16 cellular contexts compared by ENCODE assay signal in genomic region chr4:143701365-143701764, GRCh38. TPM values are rescaled to one million over a fixed set of nuclear protein-coding genes. Genes with fewer than 3 reads are reported as not detected.
DNase-seq lines count a peak whose midpoint lies in the region; ATAC-seq and TF ChIP-seq lines count a peak whose summit lies in the region.
"Had no signal": no experiment of that assay in that cellular context is flagged by ENCODE, and none has a peak within 500 bp of the region (broad histone marks: within the 10 kb centered on the region; RNA-seq: fewer than 3 reads in every experiment).

No MANE protein-coding gene starts in this region.

- H3K4me3 Mint-ChIP-seq in stimulated activated naive CD8-positive, alpha-beta T cell treated with anti-CD3 and anti-CD28 coated beads, Interleukin-15, Interleukin-2, amounts not matched to agents 100 ng/mL and 50 ng/mL, for 24 hours, result peak overlapping the region; percentile 52
- no peak overlapping the region for H3K4me3 Mint-ChIP-seq in activated CD8-positive, alpha-beta T cell treated with anti-CD3 and anti-CD28 coated beads for 36 hours
- H3K4me3 Mint-ChIP-seq in CD4-positive, alpha-beta T cell, result no peak overlapping the region

- H3K9me3 Mint-ChIP-seq in stimulated activated naive CD8-positive, alpha-beta T cell treated with anti-CD3 and anti-CD28 coated beads, Interleukin-15, Interleukin-2, amounts not matched to agents 100 ng/mL and 50 ng/mL, for 24 hours, result no peaks in the 10 kb centered on the region
- H3K9me3 Mint-ChIP-seq in activated CD8-positive, alpha-beta T cell treated with anti-CD3 and anti-CD28 coated beads for 36 hours, result no peaks in the 10 kb centered on the region
- H3K9me3 Mint-ChIP-seq in CD4-positive, alpha-beta T cell, result no peaks in the 10 kb centered on the region

- H3K27me3 Mint-ChIP-seq in stimulated activated naive CD8-positive, alpha-beta T cell treated with anti-CD3 and anti-CD28 coated beads, Interleukin-15, Interleukin-2, amounts not matched to agents 100 ng/mL and 50 ng/mL, for 24 hours, result peaks cover 53% of the 10 kb centered on the region
- H3K27me3 Mint-ChIP-seq in activated CD8-positive, alpha-beta T cell treated with anti-CD3 and anti-CD28 coated beads for 36 hours, result peaks cover 40% of the 10 kb centered on the region
- H3K27me3 Mint-ChIP-seq in CD4-positive, alpha-beta T cell, result peaks cover 64% of the 10 kb centered on the region

- no peak for ATAC-seq in stimulated activated naive CD8-positive, alpha-beta T cell treated with anti-CD3 and anti-CD28 coated beads, Interleukin-15, Interleukin-2, amounts not matched to agents 100 U/mL and 50 U/mL, for 24 hours
- peak; percentile 20 for ATAC-seq in activated CD8-positive, alpha-beta T cell treated with anti-CD3 and anti-CD28 coated beads for 36 hours
- ATAC-seq in left lobe of liver, result no peak
- ATAC-seq in GM18870 (IDR thresholded peaks at IDR 0.05; ENCODE audit: unreplicated experiment), result no peak
- ATAC-seq in CD4-positive, alpha-beta T cell (ENCODE audit: poor library complexity), result no peak

- H3K4me1 Mint-ChIP-seq in stimulated activated naive CD8-positive, alpha-beta T cell treated with anti-CD3 and anti-CD28 coated beads, Interleukin-15, Interleukin-2, amounts not matched to agents 100 ng/mL and 50 ng/mL, for 24 hours (ENCODE audit: low read depth), result peaks cover 17% of the 10 kb centered on the region
- peaks cover 9% of the 10 kb centered on the region for H3K4me1 Mint-ChIP-seq in activated CD8-positive, alpha-beta T cell treated with anti-CD3 and anti-CD28 coated beads for 36 hours (ENCODE audit: low read depth)
- H3K4me1 Mint-ChIP-seq in CD4-positive, alpha-beta T cell (ENCODE audit: low read depth), result peaks cover 9% of the 10 kb centered on the region

- H3K4me1 ChIP-seq in iPS-20b (ENCODE audit: insufficient read depth, low read length), result no peaks in the 10 kb centered on the region
- H3K4me1 ChIP-seq: BLaER1, HAP-1 had no signal

- H3K9me3 ChIP-seq in iPS-20b (ENCODE audit: insufficient read depth, low read depth, low read length), result no peaks in the 10 kb centered on the region
- no peaks in the 10 kb centered on the region for H3K9me3 ChIP-seq in CD4-positive, alpha-beta T cell (ENCODE audit: control insufficient read depth, low read length)
- H3K9me3 ChIP-seq: HAP-1, neutrophil had no signal

- H3K36me3 ChIP-seq in iPS-20b (ENCODE audit: insufficient read depth, low read depth, low read length), result no peaks in the 10 kb centered on the region
- H3K36me3 ChIP-seq: BLaER1, HAP-1, neutrophil had no signal

- POLR2A ChIA-PET in activated CD8-positive, alpha-beta T cell treated with anti-CD3 and anti-CD28 coated beads for 36 hours (lab: Charles Lee), result interaction anchor here (0.6 kb wide), 1 partner anchor 489 kb away, joined by 3 read pairs; no protein-coding TSS in a partner anchor
- POLR2A ChIA-PET in CD4-positive, alpha-beta T cell (lab: Charles Lee), result no interaction called here

- no peak overlapping the region for H3K9ac ChIP-seq in iPS-20b (ENCODE audit: low read depth, low read length)
- H3K9ac ChIP-seq: BLaER1 had no signal

- no peak overlapping the region for H3K27ac Mint-ChIP-seq in stimulated activated naive CD8-positive, alpha-beta T cell treated with anti-CD3 and anti-CD28 coated beads, Interleukin-15, Interleukin-2, amounts not matched to agents 100 ng/mL and 50 ng/mL, for 24 hours
- no peak overlapping the region for H3K27ac Mint-ChIP-seq in activated CD8-positive, alpha-beta T cell treated with anti-CD3 and anti-CD28 coated beads for 36 hours
- H3K27ac Mint-ChIP-seq in CD4-positive, alpha-beta T cell, result no peak overlapping the region

- H3K27me3 ChIP-seq in iPS-20b (ENCODE audit: insufficient read depth, low read length), result peaks cover 71% of the 10 kb centered on the region
- H3K27me3 ChIP-seq in CD4-positive, alpha-beta T cell (ENCODE audit: control insufficient read depth, insufficient read depth, low read length), result peaks cover 35% of the 10 kb centered on the region
- H3K27me3 ChIP-seq: BLaER1 had no signal

- no peak for TF ChIP-seq CTCF in activated CD8-positive, alpha-beta T cell treated with anti-CD3 and anti-CD28 coated beads for 36 hours (IDR thresholded peaks at IDR 0.05)
- no peak for TF ChIP-seq CTCF in coronary artery (IDR thresholded peaks at IDR 0.05)
- TF ChIP-seq CTCF in CD4-positive, alpha-beta T cell (IDR thresholded peaks at IDR 0.05), result no peak

- CTCF ChIA-PET in activated CD8-positive, alpha-beta T cell treated with anti-CD3 and anti-CD28 coated beads for 36 hours (lab: Charles Lee), result no interaction called here
- CTCF ChIA-PET in CD4-positive, alpha-beta T cell (lab: Charles Lee), result interaction anchor here (0.6 kb wide), 1 partner anchor 58 kb away, joined by 5 read pairs; no protein-coding TSS in a partner anchor

- H3K27ac ChIP-seq in iPS-20b (ENCODE audit: low read length), result no peak overlapping the region
- H3K27ac ChIP-seq in coronary artery, result no peak overlapping the region
- H3K27ac ChIP-seq in CD4-positive, alpha-beta T cell (ENCODE audit: low read depth, low read length), result no peak overlapping the region
- H3K27ac ChIP-seq: BLaER1, neutrophil had no signal

- intact Hi-C loops in activated CD8-positive, alpha-beta T cell treated with anti-CD3 and anti-CD28 coated beads for 36 hours (cut with micrococcal nuclease), result no loop called here
- intact Hi-C loops in CD4-positive, alpha-beta T cell (cut with DNase I, micrococcal nuclease), result no loop called here

- peak overlapping the region; percentile 67 for H3K4me3 ChIP-seq in iPS-20b (ENCODE audit: low read length)
- no peak overlapping the region for H3K4me3 ChIP-seq in coronary artery
- H3K4me3 ChIP-seq: BLaER1 had no signal

- H3K36me3 Mint-ChIP-seq in stimulated activated naive CD8-positive, alpha-beta T cell treated with anti-CD3 and anti-CD28 coated beads, Interleukin-15, Interleukin-2, amounts not matched to agents 100 ng/mL and 50 ng/mL, for 24 hours (ENCODE audit: low read depth), result no peaks in the 10 kb centered on the region
- no peaks in the 10 kb centered on the region for H3K36me3 Mint-ChIP-seq in activated CD8-positive, alpha-beta T cell treated with anti-CD3 and anti-CD28 coated beads for 36 hours (ENCODE audit: low read depth)
- H3K36me3 Mint-ChIP-seq in CD4-positive, alpha-beta T cell (ENCODE audit: low read depth), result no peaks in the 10 kb centered on the region

- DNase-seq in stimulated activated naive CD8-positive, alpha-beta T cell treated with anti-CD3 and anti-CD28 coated beads, Interleukin-15, Interleukin-2, amounts not matched to agents 100 U/mL and 50 U/mL, for 24 hours, result no peak
- peak; percentile 8 for DNase-seq in activated CD8-positive, alpha-beta T cell treated with anti-CD3 and anti-CD28 coated beads for 36 hours
- DNase-seq in left lobe of liver (ENCODE audit: low spot score), result no peak
- no peak for DNase-seq in coronary artery (ENCODE audit: low spot score)
- DNase-seq in CD4-positive, alpha-beta T cell, result no peak
- DNase-seq: caudate nucleus, GF-D8, KG1, kidney glomerular epithelial cell, NCI-H2081 treated with DMSO at 0.1 percent for 48 hours had no signal

RNA-seq across cellular contexts. Expression of gene FREM3, which starts 0.9 kb away (rescaled TPM):
- total RNA-seq in activated CD8-positive, alpha-beta T cell treated with anti-CD3 and anti-CD28 coated beads for 36 hours, result not detected
- not detected for total RNA-seq in left lobe of liver
- not detected for total RNA-seq in CD4-positive, alpha-beta T cell
